In genomic region chr22:38353142-38353629, GRCh38 we compare ENCODE assay signal across 8 cellular contexts. TPM values are rescaled to one million over a fixed set of nuclear protein-coding genes. Genes with fewer than 3 reads are reported as not detected.
DNase-seq lines count a peak whose midpoint lies in the region; ATAC-seq and TF ChIP-seq lines count a peak whose summit lies in the region.

No MANE protein-coding gene starts in this region.

- H4K20me1 ChIP-seq in DOHH2 (ENCODE audit: control insufficient read depth, insufficient read depth, low read depth, low read length), result no peaks in the 10 kb centered on the region
- H4K20me1 ChIP-seq in hepatocyte (ENCODE audit: insufficient read depth, poor library complexity, severe bottlenecking), result no peaks in the 10 kb centered on the region

- H3K79me2 ChIP-seq in DOHH2 (ENCODE audit: control insufficient read depth, low read length) (no peaks in the 10 kb centered on the region), hepatocyte (no peaks in the 10 kb centered on the region)

- H3K36me3 ChIP-seq in DOHH2 (ENCODE audit: control insufficient read depth, low read length) (no peaks in the 10 kb centered on the region), hepatocyte (replicated peaks; ENCODE audit: insufficient read depth, low read depth) (no peaks in the 10 kb centered on the region), spleen (peaks cover 0 to 47% (median 7%) of the 10 kb centered on the region in 6 donors)

- H2AFZ ChIP-seq in hepatocyte, result no peak overlapping the region

- DNase-seq in HS-5 (ENCODE audit: low read depth), result peak; percentile 14
- peak; percentile 46 to 59 (median 51) for DNase-seq in T-helper 2 cell
- DNase-seq in amygdala (lab: John Stamatoyannopoulos, UW), result peak in 43 of 56 donors; percentile 10 to 77 (median 33)
- DNase-seq in hepatocyte (ENCODE audit: low spot score), result peak; percentile 75
- peak; percentile 94 for DNase-seq in spleen
- DNase-seq in NCI-H524 treated with DMSO at 0.1 percent for 48 hours (lab: John Stamatoyannopoulos, UW), result no peak

- no peak overlapping the region for H3K27ac ChIP-seq in DOHH2 (ENCODE audit: low read depth, low read length)
- H3K27ac ChIP-seq in hepatocyte, result no peak overlapping the region
- peak overlapping the region in 1 of 8 donors; percentile 13 for H3K27ac ChIP-seq in spleen

- H3K4me1 ChIP-seq in DOHH2 (ENCODE audit: control insufficient read depth, low read length), result 0 out of 2 replicates have a peak, but pooled peaks cover 3% of the 10 kb centered on the region
- H3K4me1 ChIP-seq in hepatocyte (ENCODE audit: insufficient read depth), result no peaks in the 10 kb centered on the region
- peaks cover 0 to 15% (median 8%) of the 10 kb centered on the region in 6 donors for H3K4me1 ChIP-seq in spleen

- H3F3A ChIP-seq in DOHH2 (ENCODE audit: control insufficient read depth, insufficient read depth), result 0 out of 2 replicates have a peak, but pooled peaks cover 2% of the 10 kb centered on the region

- intact Hi-C loops in spleen (cut with DNase I; ENCODE audit: low total_unique reads), result loop anchor here (5.0 kb wide), 2 partner anchors 241 to 301 kb away; partner anchors contain the start of gene BAIAP2L2

- TF ChIP-seq CTCF in DOHH2 (IDR thresholded peaks at IDR 0.05; ENCODE audit: low read depth, low read length, poor library complexity, severe bottlenecking) (peak; percentile 96), hepatocyte (IDR thresholded peaks at IDR 0.05; ENCODE audit: poor library complexity) (peak; percentile 95), spleen (IDR thresholded peaks at IDR 0.05 in 8 of 11, conservative IDR thresholded peaks at IDR 0.05 in 3 of 11) (peak; percentile 93 to 100 (median 98))

- WGBS in hepatocyte (ENCODE audit: low lambda C conversion rate, missing lambda C conversion rate), result 43% methylated on average over 33 of the region's 33 CpGs
- 22 to 34% (median 28%) methylated on average over 5 to 33 of the region's 33 CpGs for WGBS in spleen, 5 donors

- H3K9me2 ChIP-seq in DOHH2 (replicated peaks; ENCODE audit: control insufficient read depth, low read length) (no peaks in the 10 kb centered on the region), hepatocyte (replicated peaks; ENCODE audit: insufficient read depth) (no peaks in the 10 kb centered on the region)

- H3K27me3 ChIP-seq in DOHH2 (ENCODE audit: control insufficient read depth, low read length) (peaks cover 8% of the 10 kb centered on the region), hepatocyte (no peaks in the 10 kb centered on the region), spleen (replicated peaks in 1 of 7) (no peaks in the 10 kb centered on the region)

- H3K4me3 ChIP-seq in DOHH2 (ENCODE audit: low read length) (no peak overlapping the region), hepatocyte (no peak overlapping the region), spleen (no peak overlapping the region)

- no peak for TF ChIP-seq POLR2A in spleen (IDR thresholded peaks at IDR 0.05)

- H3K4me2 ChIP-seq in DOHH2 (ENCODE audit: low read length) (no peak overlapping the region), hepatocyte (no peak overlapping the region)

- H3K9me3 ChIP-seq in DOHH2 (ENCODE audit: control insufficient read depth, insufficient read depth, low read length) (no peaks in the 10 kb centered on the region), hepatocyte (ENCODE audit: low read depth) (no peaks in the 10 kb centered on the region), spleen (no peaks in the 10 kb centered on the region)

- no peak for ATAC-seq in HG02763 (IDR thresholded peaks at IDR 0.05; ENCODE audit: unreplicated experiment)

RNA-seq across cellular contexts. Expression of gene CSNK1E, which starts 36.0 kb away (rescaled TPM):
- total RNA-seq in hepatocyte (85.8 and 89.5 TPM in 2 replicates), spleen (100 to 1,000 TPM in 5 of 7 donors, 10 to 100 TPM in 2; 59.0 to 157 (median 110) TPM)
- polyA plus RNA-seq in hepatocyte (123 and 152 TPM in 2 replicates), spleen (10 to 100 TPM; 32.8 to 73.9 (median 49.0) TPM)
